ENCODE assay signal across 9 cellular contexts in genomic region chr9:137076636-137077009, GRCh38. TPM values are rescaled to one million over a fixed set of nuclear protein-coding genes. Genes with fewer than 3 reads are reported as not detected.
DNase-seq lines count a peak whose midpoint lies in the region; ATAC-seq and TF ChIP-seq lines count a peak whose summit lies in the region.
"Had no signal": no experiment of that assay in that cellular context is flagged by ENCODE, and none has a peak within 500 bp of the region (broad histone marks: within the 10 kb centered on the region; RNA-seq: fewer than 3 reads in every experiment).

No MANE protein-coding gene starts in this region.

- intact Hi-C loops in cardiac septum (cut with DNase I), result no loop called here
- intact Hi-C loops in vagina (cut with DNase I), result no loop called here

- H3K9me3 ChIP-seq in cardiac muscle cell (ENCODE audit: low read depth) (no peaks in the 10 kb centered on the region), vagina (no peaks in the 10 kb centered on the region)

- H3K9me3 Mint-ChIP-seq in brain (peaks cover 0 to 6% (median 2%) of the 10 kb centered on the region in 5 experiments), mesothelial cell of epicardium (no peaks in the 10 kb centered on the region)

- H3K36me3 Mint-ChIP-seq in brain, result peaks cover 6% of the 10 kb centered on the region
- H3K36me3 Mint-ChIP-seq in mesothelial cell of epicardium, result no peaks in the 10 kb centered on the region

- H3K27ac Mint-ChIP-seq in brain (no peak overlapping the region), mesothelial cell of epicardium (no peak overlapping the region)

- H3K4me3 ChIP-seq in cardiac muscle cell (peak overlapping the region; percentile 40), vagina (peak overlapping the region; percentile 68 to 77)

- DNase-seq in cardiac muscle cell (ENCODE audit: low read depth in 1 of 2, low spot score in 1 of 2) (no peak), cardiac septum (ENCODE audit: low spot score) (no peak), mesothelial cell of epicardium (ENCODE audit: low spot score in 2 of 2, unreplicated experiment in 2 of 2) (no peak), vagina (ENCODE audit: extremely low spot score in 2 of 2) (no peak), activated gamma-delta T cell (lab: John Stamatoyannopoulos, UW) (no peak)

- H3K4me3 Mint-ChIP-seq in brain, result peak overlapping the region in 4 of 5 experiments; percentile 24 to 74 (median 72)
- peak overlapping the region; percentile 53 for H3K4me3 Mint-ChIP-seq in mesothelial cell of epicardium

- no peak for TF ChIP-seq CTCF in cardiac muscle cell (IDR thresholded peaks at IDR 0.05; ENCODE audit: low read depth, low read length)
- no peak for TF ChIP-seq CTCF in brain (conservative IDR thresholded peaks at IDR 0.05)
- TF ChIP-seq CTCF in mesothelial cell of epicardium (IDR thresholded peaks at IDR 0.05; ENCODE audit: unreplicated experiment), result no peak
- TF ChIP-seq CTCF in vagina (IDR thresholded peaks at IDR 0.05), result no peak

- H3K27me3 Mint-ChIP-seq in brain (peaks cover 75% of the 10 kb centered on the region), mesothelial cell of epicardium (ENCODE audit: low read depth) (peaks cover 64% of the 10 kb centered on the region)

- H3K27me3 ChIP-seq in cardiac muscle cell (peaks cover 33% of the 10 kb centered on the region), vagina (no peaks in the 10 kb centered on the region)

- TF ChIP-seq POLR2A in vagina (IDR thresholded peaks at IDR 0.05), result no peak

- peaks cover 1% of the 10 kb centered on the region for H3K4me1 Mint-ChIP-seq in brain
- peaks cover 4% of the 10 kb centered on the region for H3K4me1 Mint-ChIP-seq in mesothelial cell of epicardium

- H3K4me1 ChIP-seq in cardiac muscle cell (ENCODE audit: low read depth) (no peaks in the 10 kb centered on the region), vagina (peaks cover 25% of the 10 kb centered on the region)

- ATAC-seq in HG03469 (IDR thresholded peaks at IDR 0.05; ENCODE audit: unreplicated experiment) (no peak), GM21367 (IDR thresholded peaks at IDR 0.05; ENCODE audit: unreplicated experiment) (no peak)

- H3K27ac ChIP-seq in cardiac muscle cell (no peak overlapping the region), vagina (peak overlapping the region; percentile 77)

- no peaks in the 10 kb centered on the region for H3K36me3 ChIP-seq in cardiac muscle cell
- H3K36me3 ChIP-seq in vagina, result peaks cover 0 to 29% of the 10 kb centered on the region in 2 donors

RNA-seq across cellular contexts. Expression of gene UAP1L1, which starts 0.7 kb away (rescaled TPM):
- total RNA-seq in cardiac muscle cell, result 5.8 and 13.3 TPM in 2 replicates
- polyA plus RNA-seq in cardiac muscle cell, result 9.9 and 17.9 TPM in 2 replicates
- total RNA-seq in cardiac septum, result 6.5 TPM
- polyA plus RNA-seq in brain (ENCODE audit: insufficient read depth, low read depth, low replicate concordance), result 24.1 TPM
- total RNA-seq in mesothelial cell of epicardium, result 4.6 to 5.7 TPM (median 5.5 TPM) in 3 replicates
- 13.3 TPM for total RNA-seq in vagina

RNA-seq across cellular contexts. Expression of gene SAPCD2, which starts 6.3 kb away (rescaled TPM):
- total RNA-seq in cardiac muscle cell (6.3 and 42.1 TPM in 2 replicates), cardiac septum (0.11 TPM), mesothelial cell of epicardium (5.7 to 6.2 TPM (median 5.9 TPM) in 3 replicates), vagina (2.7 TPM)
- polyA plus RNA-seq in cardiac muscle cell (4.7 and 28.3 TPM in 2 replicates), brain (ENCODE audit: insufficient read depth, low read depth, low replicate concordance) (65.8 TPM)

RNA-seq across cellular contexts. Expression of gene MAN1B1, which starts 10.2 kb away (rescaled TPM):
- total RNA-seq in cardiac muscle cell, result 59.4 and 73.3 TPM in 2 replicates
- 67.6 and 86.7 TPM in 2 replicates for polyA plus RNA-seq in cardiac muscle cell
- 27.2 TPM for total RNA-seq in cardiac septum
- 65.1 TPM for polyA plus RNA-seq in brain (ENCODE audit: insufficient read depth, low read depth, low replicate concordance)
- total RNA-seq in mesothelial cell of epicardium, result 61.1 to 65.1 TPM (median 61.2 TPM) in 3 replicates
- total RNA-seq in vagina, result 34.1 TPM

RNA-seq across cellular contexts. Expression of gene ENTPD2, which starts 22.8 kb away (rescaled TPM):
- total RNA-seq in cardiac muscle cell (not detected in 2 replicates), cardiac septum (0.92 TPM), mesothelial cell of epicardium (4.8 to 6.3 TPM (median 5.2 TPM) in 3 replicates), vagina (4.9 TPM)
- polyA plus RNA-seq in cardiac muscle cell (not detected in 2 replicates), brain (ENCODE audit: insufficient read depth, low read depth, low replicate concordance) (66.8 TPM)
- total RNA-seq: RPMI7951 had no signal

RNA-seq across cellular contexts. Expression of gene NPDC1, which starts 30.6 kb away (rescaled TPM):
- total RNA-seq in cardiac muscle cell, result 40.8 and 65.1 TPM in 2 replicates
- 83.5 and 94.9 TPM in 2 replicates for polyA plus RNA-seq in cardiac muscle cell
- total RNA-seq in cardiac septum, result 96.4 TPM
- 210 TPM for polyA plus RNA-seq in brain (ENCODE audit: insufficient read depth, low read depth, low replicate concordance)
- 75.8 to 84.0 TPM (median 77.9 TPM) in 3 replicates for total RNA-seq in mesothelial cell of epicardium
- total RNA-seq in vagina, result 67.5 TPM
